Comparison of ENCODE assay signal across 1 cellular context in the genomic region with DNA sequence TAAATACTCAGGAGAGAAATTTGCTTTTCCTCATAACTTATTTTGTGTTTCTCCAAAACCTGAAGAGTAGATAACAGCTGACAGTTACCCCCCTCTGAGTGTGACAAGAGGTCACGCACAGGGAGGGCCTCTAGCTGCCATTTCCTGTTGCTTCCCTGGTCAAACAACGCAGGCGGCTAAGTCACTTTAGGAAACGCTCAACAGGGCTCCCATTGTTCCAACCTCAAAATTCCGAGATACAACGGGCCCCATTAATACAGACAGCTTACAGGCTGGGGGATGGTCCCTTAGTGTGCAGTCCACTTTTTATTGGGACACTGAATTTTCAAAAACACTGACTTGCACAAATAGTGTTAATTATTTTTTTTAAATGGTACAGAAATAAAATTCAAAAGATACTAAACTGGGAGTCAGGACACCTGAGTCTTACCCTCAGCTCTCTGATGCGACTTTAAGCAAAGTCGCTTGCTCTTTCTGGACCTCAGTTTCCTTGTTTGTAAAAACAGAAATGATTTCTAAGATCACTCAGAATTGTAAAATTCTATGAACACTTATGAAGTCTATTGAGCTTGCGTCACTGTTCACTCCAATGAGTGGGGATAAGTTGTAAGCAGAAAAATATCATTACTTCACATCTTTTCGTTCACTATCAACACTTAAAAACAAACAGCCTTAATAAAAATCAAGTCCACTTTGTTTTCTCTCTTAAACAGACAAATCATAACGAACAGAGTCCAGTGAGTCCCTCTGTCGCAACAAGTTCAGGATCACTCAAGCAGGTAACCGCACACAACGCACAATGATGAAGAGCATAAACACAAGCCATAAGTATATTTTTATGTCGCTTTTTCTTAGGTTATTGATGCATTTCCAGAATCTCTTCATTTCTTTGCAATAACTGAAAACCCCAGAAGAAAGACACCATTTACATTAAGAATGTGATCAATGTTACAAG.
TF ChIP-seq lines count a peak whose summit lies in the region.

No MANE protein-coding gene starts in this region.

TF ChIP-seq in WTC11, 78 proteins besides CTCF, POLR2A, EP300 and RAD21 (continued from another document and continues in another):
- TF ChIP-seq, protein P1, sequence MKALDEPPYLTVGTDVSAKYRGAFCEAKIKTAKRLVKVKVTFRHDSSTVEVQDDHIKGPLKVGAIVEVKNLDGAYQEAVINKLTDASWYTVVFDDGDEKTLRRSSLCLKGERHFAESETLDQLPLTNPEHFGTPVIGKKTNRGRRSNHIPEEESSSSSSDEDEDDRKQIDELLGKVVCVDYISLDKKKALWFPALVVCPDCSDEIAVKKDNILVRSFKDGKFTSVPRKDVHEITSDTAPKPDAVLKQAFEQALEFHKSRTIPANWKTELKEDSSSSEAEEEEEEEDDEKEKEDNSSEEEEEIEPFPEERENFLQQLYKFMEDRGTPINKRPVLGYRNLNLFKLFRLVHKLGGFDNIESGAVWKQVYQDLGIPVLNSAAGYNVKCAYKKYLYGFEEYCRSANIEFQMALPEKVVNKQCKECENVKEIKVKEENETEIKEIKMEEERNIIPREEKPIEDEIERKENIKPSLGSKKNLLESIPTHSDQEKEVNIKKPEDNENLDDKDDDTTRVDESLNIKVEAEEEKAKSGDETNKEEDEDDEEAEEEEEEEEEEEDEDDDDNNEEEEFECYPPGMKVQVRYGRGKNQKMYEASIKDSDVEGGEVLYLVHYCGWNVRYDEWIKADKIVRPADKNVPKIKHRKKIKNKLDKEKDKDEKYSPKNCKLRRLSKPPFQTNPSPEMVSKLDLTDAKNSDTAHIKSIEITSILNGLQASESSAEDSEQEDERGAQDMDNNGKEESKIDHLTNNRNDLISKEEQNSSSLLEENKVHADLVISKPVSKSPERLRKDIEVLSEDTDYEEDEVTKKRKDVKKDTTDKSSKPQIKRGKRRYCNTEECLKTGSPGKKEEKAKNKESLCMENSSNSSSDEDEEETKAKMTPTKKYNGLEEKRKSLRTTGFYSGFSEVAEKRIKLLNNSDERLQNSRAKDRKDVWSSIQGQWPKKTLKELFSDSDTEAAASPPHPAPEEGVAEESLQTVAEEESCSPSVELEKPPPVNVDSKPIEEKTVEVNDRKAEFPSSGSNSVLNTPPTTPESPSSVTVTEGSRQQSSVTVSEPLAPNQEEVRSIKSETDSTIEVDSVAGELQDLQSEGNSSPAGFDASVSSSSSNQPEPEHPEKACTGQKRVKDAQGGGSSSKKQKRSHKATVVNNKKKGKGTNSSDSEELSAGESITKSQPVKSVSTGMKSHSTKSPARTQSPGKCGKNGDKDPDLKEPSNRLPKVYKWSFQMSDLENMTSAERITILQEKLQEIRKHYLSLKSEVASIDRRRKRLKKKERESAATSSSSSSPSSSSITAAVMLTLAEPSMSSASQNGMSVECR (CRISPR knock-in tag; IDR thresholded peaks at IDR 0.05; ENCODE audit: borderline replicate concordance): peak; percentile 37; the same call in 1 of the 2 replicates
- TF ChIP-seq ZNF671 (CRISPR knock-in tag; IDR thresholded peaks at IDR 0.05) (no peak), ZNF121 (CRISPR knock-in tag; IDR thresholded peaks at IDR 0.05) (no peak), NFE2L1 (CRISPR knock-in tag; IDR thresholded peaks at IDR 0.05) (no peak), GRHL2 (CRISPR knock-in tag; IDR thresholded peaks at IDR 0.05; ENCODE audit: insufficient replicate concordance, severe bottlenecking) (no peak), ZNF396 (CRISPR knock-in tag; IDR thresholded peaks at IDR 0.05; ENCODE audit: borderline replicate concordance) (no peak), NR1H2 (CRISPR knock-in tag; IDR thresholded peaks at IDR 0.05) (no peak), FOXK1 (CRISPR knock-in tag; IDR thresholded peaks at IDR 0.05) (peak; percentile 42; the same call in 1 of the 2 replicates), TCF7 (CRISPR knock-in tag; IDR thresholded peaks at IDR 0.05; ENCODE audit: low read depth) (no peak), ETV6 (CRISPR knock-in tag; IDR thresholded peaks at IDR 0.05) (peak; percentile 73), NR3C1 (CRISPR knock-in tag; conservative IDR thresholded peaks at IDR 0.05; ENCODE audit: low read depth) (no peak), JUN (CRISPR knock-in tag; IDR thresholded peaks at IDR 0.05) (no peak), RELA (CRISPR knock-in tag; IDR thresholded peaks at IDR 0.05; ENCODE audit: borderline replicate concordance) (no peak), ESRRA (CRISPR knock-in tag; IDR thresholded peaks at IDR 0.05; ENCODE audit: borderline replicate concordance) (no peak), JAZF1 (CRISPR knock-in tag; IDR thresholded peaks at IDR 0.05) (no peak), TP53 (CRISPR knock-in tag; IDR thresholded peaks at IDR 0.05) (no peak)
- TF ChIP-seq, protein P2, sequence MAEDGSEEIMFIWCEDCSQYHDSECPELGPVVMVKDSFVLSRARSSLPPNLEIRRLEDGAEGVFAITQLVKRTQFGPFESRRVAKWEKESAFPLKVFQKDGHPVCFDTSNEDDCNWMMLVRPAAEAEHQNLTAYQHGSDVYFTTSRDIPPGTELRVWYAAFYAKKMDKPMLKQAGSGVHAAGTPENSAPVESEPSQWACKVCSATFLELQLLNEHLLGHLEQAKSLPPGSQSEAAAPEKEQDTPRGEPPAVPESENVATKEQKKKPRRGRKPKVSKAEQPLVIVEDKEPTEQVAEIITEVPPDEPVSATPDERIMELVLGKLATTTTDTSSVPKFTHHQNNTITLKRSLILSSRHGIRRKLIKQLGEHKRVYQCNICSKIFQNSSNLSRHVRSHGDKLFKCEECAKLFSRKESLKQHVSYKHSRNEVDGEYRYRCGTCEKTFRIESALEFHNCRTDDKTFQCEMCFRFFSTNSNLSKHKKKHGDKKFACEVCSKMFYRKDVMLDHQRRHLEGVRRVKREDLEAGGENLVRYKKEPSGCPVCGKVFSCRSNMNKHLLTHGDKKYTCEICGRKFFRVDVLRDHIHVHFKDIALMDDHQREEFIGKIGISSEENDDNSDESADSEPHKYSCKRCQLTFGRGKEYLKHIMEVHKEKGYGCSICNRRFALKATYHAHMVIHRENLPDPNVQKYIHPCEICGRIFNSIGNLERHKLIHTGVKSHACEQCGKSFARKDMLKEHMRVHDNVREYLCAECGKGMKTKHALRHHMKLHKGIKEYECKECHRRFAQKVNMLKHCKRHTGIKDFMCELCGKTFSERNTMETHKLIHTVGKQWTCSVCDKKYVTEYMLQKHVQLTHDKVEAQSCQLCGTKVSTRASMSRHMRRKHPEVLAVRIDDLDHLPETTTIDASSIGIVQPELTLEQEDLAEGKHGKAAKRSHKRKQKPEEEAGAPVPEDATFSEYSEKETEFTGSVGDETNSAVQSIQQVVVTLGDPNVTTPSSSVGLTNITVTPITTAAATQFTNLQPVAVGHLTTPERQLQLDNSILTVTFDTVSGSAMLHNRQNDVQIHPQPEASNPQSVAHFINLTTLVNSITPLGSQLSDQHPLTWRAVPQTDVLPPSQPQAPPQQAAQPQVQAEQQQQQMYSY (CRISPR knock-in tag; IDR thresholded peaks at IDR 0.05): no peak
- TF ChIP-seq, protein P3, sequence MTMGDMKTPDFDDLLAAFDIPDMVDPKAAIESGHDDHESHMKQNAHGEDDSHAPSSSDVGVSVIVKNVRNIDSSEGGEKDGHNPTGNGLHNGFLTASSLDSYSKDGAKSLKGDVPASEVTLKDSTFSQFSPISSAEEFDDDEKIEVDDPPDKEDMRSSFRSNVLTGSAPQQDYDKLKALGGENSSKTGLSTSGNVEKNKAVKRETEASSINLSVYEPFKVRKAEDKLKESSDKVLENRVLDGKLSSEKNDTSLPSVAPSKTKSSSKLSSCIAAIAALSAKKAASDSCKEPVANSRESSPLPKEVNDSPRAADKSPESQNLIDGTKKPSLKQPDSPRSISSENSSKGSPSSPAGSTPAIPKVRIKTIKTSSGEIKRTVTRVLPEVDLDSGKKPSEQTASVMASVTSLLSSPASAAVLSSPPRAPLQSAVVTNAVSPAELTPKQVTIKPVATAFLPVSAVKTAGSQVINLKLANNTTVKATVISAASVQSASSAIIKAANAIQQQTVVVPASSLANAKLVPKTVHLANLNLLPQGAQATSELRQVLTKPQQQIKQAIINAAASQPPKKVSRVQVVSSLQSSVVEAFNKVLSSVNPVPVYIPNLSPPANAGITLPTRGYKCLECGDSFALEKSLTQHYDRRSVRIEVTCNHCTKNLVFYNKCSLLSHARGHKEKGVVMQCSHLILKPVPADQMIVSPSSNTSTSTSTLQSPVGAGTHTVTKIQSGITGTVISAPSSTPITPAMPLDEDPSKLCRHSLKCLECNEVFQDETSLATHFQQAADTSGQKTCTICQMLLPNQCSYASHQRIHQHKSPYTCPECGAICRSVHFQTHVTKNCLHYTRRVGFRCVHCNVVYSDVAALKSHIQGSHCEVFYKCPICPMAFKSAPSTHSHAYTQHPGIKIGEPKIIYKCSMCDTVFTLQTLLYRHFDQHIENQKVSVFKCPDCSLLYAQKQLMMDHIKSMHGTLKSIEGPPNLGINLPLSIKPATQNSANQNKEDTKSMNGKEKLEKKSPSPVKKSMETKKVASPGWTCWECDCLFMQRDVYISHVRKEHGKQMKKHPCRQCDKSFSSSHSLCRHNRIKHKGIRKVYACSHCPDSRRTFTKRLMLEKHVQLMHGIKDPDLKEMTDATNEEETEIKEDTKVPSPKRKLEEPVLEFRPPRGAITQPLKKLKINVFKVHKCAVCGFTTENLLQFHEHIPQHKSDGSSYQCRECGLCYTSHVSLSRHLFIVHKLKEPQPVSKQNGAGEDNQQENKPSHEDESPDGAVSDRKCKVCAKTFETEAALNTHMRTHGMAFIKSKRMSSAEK (CRISPR knock-in tag; IDR thresholded peaks at IDR 0.05; ENCODE audit: borderline replicate concordance): no peak
- TF ChIP-seq, protein P4, sequence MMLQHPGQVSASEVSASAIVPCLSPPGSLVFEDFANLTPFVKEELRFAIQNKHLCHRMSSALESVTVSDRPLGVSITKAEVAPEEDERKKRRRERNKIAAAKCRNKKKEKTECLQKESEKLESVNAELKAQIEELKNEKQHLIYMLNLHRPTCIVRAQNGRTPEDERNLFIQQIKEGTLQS (CRISPR knock-in tag; conservative IDR thresholded peaks at IDR 0.05): no peak
- TF ChIP-seq, protein P5, sequence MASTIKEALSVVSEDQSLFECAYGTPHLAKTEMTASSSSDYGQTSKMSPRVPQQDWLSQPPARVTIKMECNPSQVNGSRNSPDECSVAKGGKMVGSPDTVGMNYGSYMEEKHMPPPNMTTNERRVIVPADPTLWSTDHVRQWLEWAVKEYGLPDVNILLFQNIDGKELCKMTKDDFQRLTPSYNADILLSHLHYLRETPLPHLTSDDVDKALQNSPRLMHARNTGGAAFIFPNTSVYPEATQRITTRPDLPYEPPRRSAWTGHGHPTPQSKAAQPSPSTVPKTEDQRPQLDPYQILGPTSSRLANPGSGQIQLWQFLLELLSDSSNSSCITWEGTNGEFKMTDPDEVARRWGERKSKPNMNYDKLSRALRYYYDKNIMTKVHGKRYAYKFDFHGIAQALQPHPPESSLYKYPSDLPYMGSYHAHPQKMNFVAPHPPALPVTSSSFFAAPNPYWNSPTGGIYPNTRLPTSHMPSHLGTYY (CRISPR knock-in tag; IDR thresholded peaks at IDR 0.05): no peak
- TF ChIP-seq, protein P6, sequence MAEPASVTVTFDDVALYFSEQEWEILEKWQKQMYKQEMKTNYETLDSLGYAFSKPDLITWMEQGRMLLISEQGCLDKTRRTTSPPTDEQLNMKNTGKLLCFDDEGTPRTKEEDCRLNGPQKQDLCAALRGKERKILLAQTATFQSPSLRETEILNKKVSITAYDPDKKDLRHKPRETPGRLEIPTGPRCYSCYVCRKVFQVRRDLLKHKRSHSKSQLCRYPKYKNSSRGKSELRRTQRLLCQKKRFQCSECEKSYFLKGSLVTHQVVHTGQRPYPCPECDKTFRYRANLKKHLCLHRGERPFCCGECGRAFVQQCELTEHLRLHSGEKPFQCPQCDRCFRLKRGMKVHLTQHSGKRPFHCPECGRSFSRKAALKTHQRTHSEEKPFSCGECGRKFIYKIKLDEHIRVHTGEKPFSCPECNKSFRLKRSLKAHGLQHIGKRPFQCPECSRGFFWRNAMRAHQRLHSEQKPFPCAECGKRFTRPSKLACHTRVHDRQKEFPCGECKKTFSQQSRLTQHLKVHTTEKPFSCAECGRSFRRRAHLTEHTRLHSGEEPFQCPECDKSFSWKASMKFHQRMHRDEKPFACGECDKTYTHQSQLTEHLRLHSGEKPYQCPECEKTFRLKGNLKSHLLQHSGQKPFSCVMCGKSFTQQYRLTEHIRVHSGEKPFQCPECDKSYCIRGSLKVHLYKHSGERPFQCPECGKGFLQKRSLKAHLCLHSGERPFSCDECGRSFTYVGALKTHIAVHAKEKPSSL (CRISPR knock-in tag; conservative IDR thresholded peaks at IDR 0.05): no peak
- TF ChIP-seq, protein P7, sequence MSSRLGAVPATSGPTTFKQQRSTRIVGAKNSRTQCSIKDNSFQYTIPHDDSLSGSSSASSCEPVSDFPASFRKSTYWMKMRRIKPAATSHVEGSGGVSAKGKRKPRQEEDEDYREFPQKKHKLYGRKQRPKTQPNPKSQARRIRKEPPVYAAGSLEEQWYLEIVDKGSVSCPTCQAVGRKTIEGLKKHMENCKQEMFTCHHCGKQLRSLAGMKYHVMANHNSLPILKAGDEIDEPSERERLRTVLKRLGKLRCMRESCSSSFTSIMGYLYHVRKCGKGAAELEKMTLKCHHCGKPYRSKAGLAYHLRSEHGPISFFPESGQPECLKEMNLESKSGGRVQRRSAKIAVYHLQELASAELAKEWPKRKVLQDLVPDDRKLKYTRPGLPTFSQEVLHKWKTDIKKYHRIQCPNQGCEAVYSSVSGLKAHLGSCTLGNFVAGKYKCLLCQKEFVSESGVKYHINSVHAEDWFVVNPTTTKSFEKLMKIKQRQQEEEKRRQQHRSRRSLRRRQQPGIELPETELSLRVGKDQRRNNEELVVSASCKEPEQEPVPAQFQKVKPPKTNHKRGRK (CRISPR knock-in tag; IDR thresholded peaks at IDR 0.05; ENCODE audit: borderline replicate concordance): no peak
- TF ChIP-seq, protein P8, sequence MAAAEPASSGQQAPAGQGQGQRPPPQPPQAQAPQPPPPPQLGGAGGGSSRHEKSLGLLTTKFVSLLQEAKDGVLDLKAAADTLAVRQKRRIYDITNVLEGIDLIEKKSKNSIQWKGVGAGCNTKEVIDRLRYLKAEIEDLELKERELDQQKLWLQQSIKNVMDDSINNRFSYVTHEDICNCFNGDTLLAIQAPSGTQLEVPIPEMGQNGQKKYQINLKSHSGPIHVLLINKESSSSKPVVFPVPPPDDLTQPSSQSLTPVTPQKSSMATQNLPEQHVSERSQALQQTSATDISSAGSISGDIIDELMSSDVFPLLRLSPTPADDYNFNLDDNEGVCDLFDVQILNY (CRISPR knock-in tag; IDR thresholded peaks at IDR 0.05): no peak
- TF ChIP-seq, protein P9, sequence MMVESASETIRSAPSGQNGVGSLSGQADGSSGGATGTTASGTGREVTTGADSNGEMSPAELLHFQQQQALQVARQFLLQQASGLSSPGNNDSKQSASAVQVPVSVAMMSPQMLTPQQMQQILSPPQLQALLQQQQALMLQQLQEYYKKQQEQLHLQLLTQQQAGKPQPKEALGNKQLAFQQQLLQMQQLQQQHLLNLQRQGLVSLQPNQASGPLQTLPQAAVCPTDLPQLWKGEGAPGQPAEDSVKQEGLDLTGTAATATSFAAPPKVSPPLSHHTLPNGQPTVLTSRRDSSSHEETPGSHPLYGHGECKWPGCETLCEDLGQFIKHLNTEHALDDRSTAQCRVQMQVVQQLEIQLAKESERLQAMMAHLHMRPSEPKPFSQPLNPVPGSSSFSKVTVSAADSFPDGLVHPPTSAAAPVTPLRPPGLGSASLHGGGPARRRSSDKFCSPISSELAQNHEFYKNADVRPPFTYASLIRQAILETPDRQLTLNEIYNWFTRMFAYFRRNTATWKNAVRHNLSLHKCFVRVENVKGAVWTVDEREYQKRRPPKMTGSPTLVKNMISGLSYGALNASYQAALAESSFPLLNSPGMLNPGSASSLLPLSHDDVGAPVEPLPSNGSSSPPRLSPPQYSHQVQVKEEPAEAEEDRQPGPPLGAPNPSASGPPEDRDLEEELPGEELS (CRISPR knock-in tag; IDR thresholded peaks at IDR 0.05): peak; percentile 66; the same call in 1 of the 2 replicates
